In the genomic region with DNA sequence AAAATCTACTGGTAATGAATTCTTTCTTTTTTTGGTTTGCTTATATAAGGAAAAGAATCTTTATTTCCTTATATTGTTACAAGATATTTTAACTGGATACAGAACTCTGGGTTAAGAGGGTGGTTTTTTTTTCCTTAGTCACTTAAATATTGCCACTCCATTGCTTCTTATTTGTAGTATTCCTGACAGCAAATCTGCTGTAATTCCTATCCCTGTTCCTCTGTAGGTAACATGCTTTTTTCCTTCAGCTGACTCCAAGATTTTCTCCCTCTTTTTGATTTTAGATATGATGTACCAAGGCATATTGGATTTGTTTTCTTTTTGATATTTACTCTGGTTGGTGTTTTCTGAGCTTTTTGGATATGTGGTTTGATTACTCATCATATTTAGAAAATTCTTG, we compare ENCODE assay signal across 40 cellular contexts.
"Had no signal": no experiment of that assay in that cellular context is flagged by ENCODE, and none has a peak within 500 bp of the region (broad histone marks: within the 10 kb centered on the region; RNA-seq: fewer than 3 reads in every experiment).

No MANE protein-coding gene starts in this region.

- DNase-seq: activated effector memory CD4-positive, alpha-beta T cell treated with anti-CD3 and anti-CD28 coated beads, Interleukin-2, amount 50 U/mL, for 16 hours; activated effector memory CD4-positive, alpha-beta T cell treated with Interleukin-2 at 50 U/mL for 16 hours; activated gamma-delta T cell; activated gamma-delta T cell treated with Interleukin-2 at 50 U/mL for 16 hours; activated naive CD4-positive, alpha-beta T cell; activated naive CD4-positive, alpha-beta T cell treated with anti-CD3 and anti-CD28 coated beads for 36 hours; activated naive CD4-positive, alpha-beta T cell treated with anti-CD3 and anti-CD28 coated beads, Interleukin-2, amount 10 ng/mL, durations not matched to agents 7 days and 5 days; activated naive CD4-positive, alpha-beta T cell treated with anti-CD3 and anti-CD28 coated beads, Interleukin-2, amount 50 U/mL, for 16 hours; activated naive CD4-positive, alpha-beta T cell treated with Interleukin-2 at 50 U/mL for 16 hours; activated naive CD8-positive, alpha-beta T cell treated with anti-CD3 and anti-CD28 coated beads for 36 hours; activated naive CD8-positive, alpha-beta T cell treated with anti-CD3 and anti-CD28 coated beads, Interleukin-2, amount 10 ng/mL, durations not matched to agents 7 days and 5 days; activated naive CD8-positive, alpha-beta T cell treated with anti-CD3 and anti-CD28 coated beads, Interleukin-2, amount 50 U/mL, for 24 hours; activated T-cell treated with anti-CD3 and anti-CD28 coated beads, Interleukin-2, amount 50 U/mL, for 1 hour; activated T-cell treated with anti-CD3 and anti-CD28 coated beads, Interleukin-2, amount 50 U/mL, for 24 hours; activated T-cell treated with anti-CD3 and anti-CD28 coated beads, Interleukin-2, amount 50 U/mL, for 4 hours; activated T-cell treated with anti-CD3 and anti-CD28 coated beads, Interleukin-2, amount 50 U/mL, for 48 hours; activated T-cell treated with anti-CD3 and anti-CD28 coated beads, Interleukin-2, amount 50 U/mL, for 72 hours; adrenal gland; amniotic stem cell; amygdala; anterior cingulate cortex; aorta; body of pancreas; brain microvascular endothelial cell; caudate nucleus; central memory CD4-positive, alpha-beta T cell; cerebellar nuclear complex had no signal

- H3K36me3 ChIP-seq: adrenal gland, ascending aorta, brain microvascular endothelial cell, breast epithelium, cardiac muscle cell had no signal

- H3K4me1 Mint-ChIP-seq: activated naive CD4-positive, alpha-beta T cell treated with anti-CD3 and anti-CD28 coated beads, Interleukin-2, amount 10 ng/mL, durations not matched to agents 7 days and 5 days; activated naive CD4-positive, alpha-beta T cell treated with anti-CD3 and anti-CD28 coated beads, Interleukin-2, amount 50 U/mL, for 24 hours; activated naive CD8-positive, alpha-beta T cell treated with anti-CD3 and anti-CD28 coated beads for 36 hours; activated naive CD8-positive, alpha-beta T cell treated with anti-CD3 and anti-CD28 coated beads, Interleukin-2, amount 10 ng/mL, durations not matched to agents 7 days and 5 days; activated naive CD8-positive, alpha-beta T cell treated with anti-CD3 and anti-CD28 coated beads, Interleukin-2, amount 50 U/mL, for 24 hours; activated T-helper 17 cell treated with anti-CD3 and anti-CD28 coated beads, Interleukin-2, amount 50 U/mL, for 72 hours; brain; central memory CD8-positive, alpha-beta T cell had no signal

- H3K9me3 ChIP-seq: adrenal gland, ascending aorta, body of pancreas had no signal

- FAIRE-seq: astrocyte, bronchial epithelial cell had no signal

- H3K27me3 ChIP-seq: adrenal gland, ascending aorta, body of pancreas, brain microvascular endothelial cell, breast epithelium, cardiac muscle cell had no signal

- ATAC-seq: activated naive CD4-positive, alpha-beta T cell treated with anti-CD3 and anti-CD28 coated beads, Interleukin-2, amount 50 U/mL, for 72 hours; activated naive CD8-positive, alpha-beta T cell treated with anti-CD3 and anti-CD28 coated beads, Interleukin-2, amount 50 U/mL, for 24 hours; activated T-cell treated with anti-CD3 and anti-CD28 coated beads, Interleukin-2, amount 50 U/mL, for 4 hours; activated T-cell treated with anti-CD3 and anti-CD28 coated beads, Interleukin-2, amount 50 U/mL, for 72 hours; activated T-helper 17 cell treated with anti-CD3 and anti-CD28 coated beads, Interleukin-2, amount 50 U/mL, for 72 hours; body of pancreas had no signal

- H3K36me3 Mint-ChIP-seq: activated naive CD4-positive, alpha-beta T cell treated with anti-CD3 and anti-CD28 coated beads, Interleukin-2, amount 10 ng/mL, durations not matched to agents 7 days and 5 days; activated naive CD4-positive, alpha-beta T cell treated with anti-CD3 and anti-CD28 coated beads, Interleukin-2, amount 50 U/mL, for 24 hours; activated naive CD4-positive, alpha-beta T cell treated with anti-CD3 and anti-CD28 coated beads, Interleukin-2, amount 50 U/mL, for 72 hours; activated naive CD8-positive, alpha-beta T cell; activated naive CD8-positive, alpha-beta T cell treated with anti-CD3 and anti-CD28 coated beads for 36 hours; activated naive CD8-positive, alpha-beta T cell treated with anti-CD3 and anti-CD28 coated beads, Interleukin-2, amount 10 ng/mL, durations not matched to agents 7 days and 5 days; brain had no signal

- H3K27me3 Mint-ChIP-seq: activated naive CD4-positive, alpha-beta T cell treated with anti-CD3 and anti-CD28 coated beads, Interleukin-2, amount 10 ng/mL, durations not matched to agents 7 days and 5 days; activated naive CD4-positive, alpha-beta T cell treated with anti-CD3 and anti-CD28 coated beads, Interleukin-2, amount 50 U/mL, for 24 hours; activated naive CD8-positive, alpha-beta T cell treated with anti-CD3 and anti-CD28 coated beads, Interleukin-2, amount 50 U/mL, for 24 hours had no signal

- H3K27ac Mint-ChIP-seq: activated naive CD4-positive, alpha-beta T cell treated with anti-CD3 and anti-CD28 coated beads for 36 hours; activated naive CD4-positive, alpha-beta T cell treated with anti-CD3 and anti-CD28 coated beads, Interleukin-2, amount 10 ng/mL, durations not matched to agents 7 days and 5 days; activated naive CD4-positive, alpha-beta T cell treated with anti-CD3 and anti-CD28 coated beads, Interleukin-2, amount 50 U/mL, for 24 hours; activated naive CD4-positive, alpha-beta T cell treated with anti-CD3 and anti-CD28 coated beads, Interleukin-2, amount 50 U/mL, for 72 hours; activated naive CD8-positive, alpha-beta T cell; activated naive CD8-positive, alpha-beta T cell treated with anti-CD3 and anti-CD28 coated beads for 36 hours; activated naive CD8-positive, alpha-beta T cell treated with anti-CD3 and anti-CD28 coated beads, Interleukin-2, amount 10 ng/mL, durations not matched to agents 7 days and 5 days; activated naive CD8-positive, alpha-beta T cell treated with anti-CD3 and anti-CD28 coated beads, Interleukin-2, amount 50 U/mL, for 24 hours; activated T-cell treated with anti-CD3 and anti-CD28 coated beads, Interleukin-2, amount 50 U/mL, for 24 hours; activated T-cell treated with anti-CD3 and anti-CD28 coated beads, Interleukin-2, amount 50 U/mL, for 72 hours; activated T-helper 1 cell treated with anti-CD3 and anti-CD28 coated beads, Interleukin-12 subunit alpha, Interleukin-12 subunit beta, Interleukin-2, Interleukin-4 antibody, amounts not matched to agents 30 ng/mL and 10 ng/mL and 1 ng/mL, durations not matched to agents 14 hours and 24 hours and 36 hours; activated T-helper 17 cell treated with anti-CD3 and anti-CD28 coated beads, Interleukin-2, amount 50 U/mL, for 72 hours; activated T-helper 2 cell treated with anti-CD3 and anti-CD28 coated beads, Interferon-gamma antibody, Interleukin-2, Interleukin-4, amounts not matched to agents 10 μg/mL and 5 μg/mL and 100 μg/mL, durations not matched to agents 14 hours and 24 hours and 36 hours; brain had no signal

- H3K4me3 Mint-ChIP-seq: activated naive CD4-positive, alpha-beta T cell treated with anti-CD3 and anti-CD28 coated beads for 36 hours; activated naive CD4-positive, alpha-beta T cell treated with anti-CD3 and anti-CD28 coated beads, Interleukin-2, amount 10 ng/mL, durations not matched to agents 7 days and 5 days; activated naive CD4-positive, alpha-beta T cell treated with anti-CD3 and anti-CD28 coated beads, Interleukin-2, amount 50 U/mL, for 24 hours; activated naive CD8-positive, alpha-beta T cell; activated naive CD8-positive, alpha-beta T cell treated with anti-CD3 and anti-CD28 coated beads for 36 hours; activated naive CD8-positive, alpha-beta T cell treated with anti-CD3 and anti-CD28 coated beads, Interleukin-2, amount 10 ng/mL, durations not matched to agents 7 days and 5 days; activated naive CD8-positive, alpha-beta T cell treated with anti-CD3 and anti-CD28 coated beads, Interleukin-2, amount 50 U/mL, for 24 hours; activated T-cell treated with anti-CD3 and anti-CD28 coated beads, Interleukin-2, amount 50 U/mL, for 24 hours; activated T-cell treated with anti-CD3 and anti-CD28 coated beads, Interleukin-2, amount 50 U/mL, for 4 hours; activated T-cell treated with anti-CD3 and anti-CD28 coated beads, Interleukin-2, amount 50 U/mL, for 72 hours; activated T-helper 1 cell treated with anti-CD3 and anti-CD28 coated beads, Interleukin-12 subunit alpha, Interleukin-12 subunit beta, Interleukin-2, Interleukin-4 antibody, amounts not matched to agents 30 ng/mL and 10 ng/mL and 1 ng/mL, durations not matched to agents 14 hours and 24 hours and 36 hours; activated T-helper 17 cell treated with anti-CD3 and anti-CD28 coated beads, Interleukin-2, amount 50 U/mL, for 72 hours; brain; central memory CD8-positive, alpha-beta T cell had no signal

- H3K4me1 ChIP-seq: adrenal gland, ascending aorta, body of pancreas, breast epithelium had no signal

- H3K4me3 ChIP-seq: adrenal gland, ascending aorta, body of pancreas, breast epithelium, cardiac muscle cell had no signal

- H3K27ac ChIP-seq: adrenal gland, ascending aorta, body of pancreas, brain microvascular endothelial cell, breast epithelium, cardiac muscle cell had no signal

- H3K9me3 Mint-ChIP-seq: activated T-helper 1 cell treated with anti-CD3 and anti-CD28 coated beads, Interleukin-12 subunit alpha, Interleukin-12 subunit beta, Interleukin-2, Interleukin-4 antibody, amounts not matched to agents 30 ng/mL and 10 ng/mL and 1 ng/mL, durations not matched to agents 14 hours and 24 hours and 36 hours; activated T-helper 2 cell treated with anti-CD3 and anti-CD28 coated beads, Interferon-gamma antibody, Interleukin-2, Interleukin-4, amounts not matched to agents 10 μg/mL and 5 μg/mL and 100 μg/mL, durations not matched to agents 14 hours and 24 hours and 36 hours had no signal
